Comparison of ENCODE assay signal across 1 cellular context in the genomic region with DNA sequence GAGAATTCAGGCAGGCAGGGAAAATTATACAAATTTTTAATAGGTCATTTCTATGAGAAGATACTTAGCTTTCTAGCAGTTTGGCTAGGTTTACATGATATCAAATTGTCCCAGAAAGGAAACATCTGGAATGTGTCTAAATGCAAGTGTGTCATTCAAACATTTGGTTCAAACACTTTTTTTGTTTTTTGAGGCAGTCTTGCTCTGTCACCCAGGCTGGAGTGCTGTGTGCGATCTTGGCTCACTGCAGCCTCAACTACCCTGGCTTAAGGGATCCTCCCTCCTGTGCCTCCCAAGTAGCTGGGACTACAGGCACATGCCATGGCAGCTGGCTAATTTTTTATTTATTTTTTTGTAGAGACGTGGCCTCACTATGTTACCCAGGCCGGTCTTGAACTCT.
TF ChIP-seq lines count a peak whose summit lies in the region.

No MANE protein-coding gene starts in this region.

TF ChIP-seq in HepG2, 621 proteins besides CTCF, POLR2A, EP300 and RAD21 (continued from another document):
- TF ChIP-seq, protein P1, sequence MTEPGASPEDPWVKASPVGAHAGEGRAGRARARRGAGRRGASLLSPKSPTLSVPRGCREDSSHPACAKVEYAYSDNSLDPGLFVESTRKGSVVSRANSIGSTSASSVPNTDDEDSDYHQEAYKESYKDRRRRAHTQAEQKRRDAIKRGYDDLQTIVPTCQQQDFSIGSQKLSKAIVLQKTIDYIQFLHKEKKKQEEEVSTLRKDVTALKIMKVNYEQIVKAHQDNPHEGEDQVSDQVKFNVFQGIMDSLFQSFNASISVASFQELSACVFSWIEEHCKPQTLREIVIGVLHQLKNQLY (CRISPR knock-in tag; IDR thresholded peaks at IDR 0.05), result no peak
- TF ChIP-seq HOXA5 (CRISPR knock-in tag; IDR thresholded peaks at IDR 0.05) (no peak), FOXK1 (CRISPR knock-in tag; IDR thresholded peaks at IDR 0.05; ENCODE audit: borderline replicate concordance, low read depth) (no peak), MIER3 (CRISPR knock-in tag; IDR thresholded peaks at IDR 0.05; ENCODE audit: borderline replicate concordance) (no peak), PLRG1 (conservative IDR thresholded peaks at IDR 0.05) (no peak), MAFF (IDR thresholded peaks at IDR 0.05; ENCODE audit: low read depth, low read length) (no peak)
- TF ChIP-seq, protein P2, sequence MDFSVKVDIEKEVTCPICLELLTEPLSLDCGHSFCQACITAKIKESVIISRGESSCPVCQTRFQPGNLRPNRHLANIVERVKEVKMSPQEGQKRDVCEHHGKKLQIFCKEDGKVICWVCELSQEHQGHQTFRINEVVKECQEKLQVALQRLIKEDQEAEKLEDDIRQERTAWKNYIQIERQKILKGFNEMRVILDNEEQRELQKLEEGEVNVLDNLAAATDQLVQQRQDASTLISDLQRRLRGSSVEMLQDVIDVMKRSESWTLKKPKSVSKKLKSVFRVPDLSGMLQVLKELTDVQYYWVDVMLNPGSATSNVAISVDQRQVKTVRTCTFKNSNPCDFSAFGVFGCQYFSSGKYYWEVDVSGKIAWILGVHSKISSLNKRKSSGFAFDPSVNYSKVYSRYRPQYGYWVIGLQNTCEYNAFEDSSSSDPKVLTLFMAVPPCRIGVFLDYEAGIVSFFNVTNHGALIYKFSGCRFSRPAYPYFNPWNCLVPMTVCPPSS (IDR thresholded peaks at IDR 0.05), result no peak
- TF ChIP-seq, protein P3, sequence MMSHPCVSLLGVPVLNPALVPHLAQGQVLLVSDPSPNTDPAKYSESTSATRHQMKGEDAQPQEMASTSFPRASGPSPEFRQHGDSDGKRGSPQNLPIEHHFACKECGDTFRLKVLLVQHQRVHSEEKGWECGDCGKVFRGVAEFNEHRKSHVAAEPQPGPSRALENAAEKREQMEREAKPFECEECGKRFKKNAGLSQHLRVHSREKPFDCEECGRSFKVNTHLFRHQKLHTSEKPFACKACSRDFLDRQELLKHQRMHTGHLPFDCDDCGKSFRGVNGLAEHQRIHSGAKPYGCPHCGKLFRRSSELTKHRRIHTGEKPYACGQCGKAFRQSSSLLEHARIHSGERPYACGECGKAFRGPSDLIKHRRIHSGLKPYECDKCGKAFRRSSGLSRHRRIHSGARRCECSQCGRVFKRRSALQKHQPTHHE (CRISPR knock-in tag; IDR thresholded peaks at IDR 0.05; ENCODE audit: borderline replicate concordance), result no peak
